ENCODE assay signal across 11 cellular contexts in the genomic region with DNA sequence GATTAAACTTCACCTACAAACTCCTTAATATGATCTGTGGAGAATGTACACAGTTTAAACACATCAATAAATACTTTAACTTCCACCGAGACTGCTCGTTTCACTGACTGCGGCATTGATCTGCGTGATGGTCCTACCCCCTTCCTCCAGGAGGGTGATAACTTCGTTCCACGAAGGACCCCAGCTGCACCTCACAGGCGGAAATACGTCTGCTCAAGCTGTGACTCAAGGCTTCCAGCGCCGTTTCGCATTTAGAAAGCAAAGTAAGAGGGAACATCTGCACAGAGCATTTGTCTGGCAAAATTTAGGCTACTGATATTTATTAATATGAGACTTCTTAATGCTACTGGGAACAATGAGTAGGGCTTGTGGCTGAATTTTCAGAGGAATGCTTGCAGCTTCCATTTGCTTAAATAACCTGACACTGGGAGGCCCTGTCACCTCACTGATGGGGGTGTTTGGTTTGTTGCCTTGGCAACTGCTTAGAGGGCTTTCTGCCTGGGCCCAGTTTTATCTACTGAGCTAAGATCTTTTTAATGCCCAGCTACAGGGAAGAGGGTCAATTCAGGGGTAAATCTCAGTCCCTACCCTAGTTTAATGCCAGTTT. TPM values are rescaled to one million over a fixed set of nuclear protein-coding genes. Genes with fewer than 3 reads are reported as not detected.
DNase-seq lines count a peak whose midpoint lies in the region; ATAC-seq and TF ChIP-seq lines count a peak whose summit lies in the region.
"Had no signal": no experiment of that assay in that cellular context is flagged by ENCODE, and none has a peak within 500 bp of the region (broad histone marks: within the 10 kb centered on the region; RNA-seq: fewer than 3 reads in every experiment).

No MANE protein-coding gene starts in this region.

- H4K8ac ChIP-seq in mesenchymal stem cell (ENCODE audit: low read length): no peak overlapping the region

- H3K4me1 ChIP-seq in mesenchymal stem cell (ENCODE audit: control insufficient read depth, insufficient read depth, low read depth, low read length) (peaks cover 6% of the 10 kb centered on the region), transverse colon (peaks cover 18 to 63% (median 43%) of the 10 kb centered on the region in 4 donors)

- H3K36me3 Mint-ChIP-seq in central memory CD8-positive, alpha-beta T cell (ENCODE audit: insufficient read depth): peaks cover 8% of the 10 kb centered on the region
- H3K36me3 Mint-ChIP-seq in activated CD4-positive, alpha-beta memory T cell treated with anti-CD3 and anti-CD28 coated beads for 36 hours: peaks cover 2% of the 10 kb centered on the region

- no peak overlapping the region for H3K4ac ChIP-seq in mesenchymal stem cell (ENCODE audit: low read depth in 1 of 2, low read length in 2 of 2)

- CTCF ChIA-PET in activated CD4-positive, alpha-beta memory T cell treated with anti-CD3 and anti-CD28 coated beads for 36 hours (lab: Charles Lee): interaction anchor here (2.0 to 2.6 kb wide), 2 partner anchors 13 kb away, joined by 6 to 8 read pairs; no protein-coding TSS in a partner anchor

- H3K27me3 Mint-ChIP-seq in central memory CD8-positive, alpha-beta T cell: no peaks in the 10 kb centered on the region
- H3K27me3 Mint-ChIP-seq in activated CD4-positive, alpha-beta memory T cell treated with anti-CD3 and anti-CD28 coated beads for 36 hours: no peaks in the 10 kb centered on the region
- H3K27me3 Mint-ChIP-seq: naive thymus-derived CD4-positive, alpha-beta T cell had no signal

- H2BK5ac ChIP-seq in mesenchymal stem cell (ENCODE audit: low read depth, low read length, poor library complexity, severe bottlenecking): no peak overlapping the region

- H3K4me3 Mint-ChIP-seq in central memory CD8-positive, alpha-beta T cell: no peak overlapping the region
- no peak overlapping the region for H3K4me3 Mint-ChIP-seq in activated CD4-positive, alpha-beta memory T cell treated with anti-CD3 and anti-CD28 coated beads for 36 hours

- no peak overlapping the region for H2BK12ac ChIP-seq in mesenchymal stem cell (ENCODE audit: low read length in 2 of 2)

- no peak overlapping the region for H2BK120ac ChIP-seq in mesenchymal stem cell (ENCODE audit: low read depth, low read length)

- no peak overlapping the region for H3K18ac ChIP-seq in mesenchymal stem cell (ENCODE audit: low read depth in 1 of 2, low read length in 2 of 2)

- no peak overlapping the region for H4K91ac ChIP-seq in mesenchymal stem cell (ENCODE audit: low read length)

- peaks cover 7% of the 10 kb centered on the region for H3K4me1 Mint-ChIP-seq in central memory CD8-positive, alpha-beta T cell
- peaks cover 9% of the 10 kb centered on the region for H3K4me1 Mint-ChIP-seq in activated CD4-positive, alpha-beta memory T cell treated with anti-CD3 and anti-CD28 coated beads for 36 hours (ENCODE audit: low read depth)

- H3K14ac ChIP-seq in mesenchymal stem cell (ENCODE audit: low read length in 2 of 2): no peak overlapping the region

- H3K4me3 ChIP-seq in mesenchymal stem cell (ENCODE audit: insufficient read depth in 1 of 2, low read depth in 1 of 2, low read length in 2 of 2) (no peak overlapping the region), transverse colon (no peak overlapping the region), lower leg skin (ENCODE audit: low read depth, poor library complexity, severe bottlenecking) (no peak overlapping the region)

- TF ChIP-seq POLR2A in transverse colon (IDR thresholded peaks at IDR 0.05) (no peak), lower leg skin (IDR thresholded peaks at IDR 0.05) (no peak)

- H2BK15ac ChIP-seq in mesenchymal stem cell (ENCODE audit: low read depth, poor library complexity, severe bottlenecking): no peak overlapping the region

- H3K23ac ChIP-seq in mesenchymal stem cell (ENCODE audit: low read length in 2 of 2): no peak overlapping the region

- H3K9ac ChIP-seq in mesenchymal stem cell (ENCODE audit: low read length): no peak overlapping the region

- no peak overlapping the region for H2AFZ ChIP-seq in mesenchymal stem cell (ENCODE audit: low read depth, low read length)

- ATAC-seq in central memory CD8-positive, alpha-beta T cell (replicated peaks; ENCODE audit: extremely low read depth, poor library complexity, severe bottlenecking): no peak
- ATAC-seq in HG02642 (IDR thresholded peaks at IDR 0.05; ENCODE audit: poor library complexity, unreplicated experiment): no peak
- ATAC-seq: naive thymus-derived CD4-positive, alpha-beta T cell had no signal

- no peak overlapping the region for H2AK5ac ChIP-seq in mesenchymal stem cell (ENCODE audit: low read length, severe bottlenecking)

- TF ChIP-seq CTCF in transverse colon (IDR thresholded peaks at IDR 0.05) (peak in 1 of 5 experiments; percentile 12), lower leg skin (IDR thresholded peaks at IDR 0.05) (no peak)

- H3K27ac ChIP-seq in mesenchymal stem cell (ENCODE audit: low read length, poor library complexity, severe bottlenecking): no peak overlapping the region
- H3K27ac ChIP-seq in transverse colon: peak overlapping the region; percentile 86 to 91 (median 88)

- 81% methylated on average over 11 of the region's 11 CpGs for WGBS in mesenchymal stem cell
- WGBS in transverse colon (ENCODE audit: low coverage in 1 of 2), 2 donors: 65 to 68% methylated on average over 11 of the region's 11 CpGs
- 92% methylated on average over 11 of the region's 11 CpGs for WGBS in lower leg skin, 2 donors

- H3K36me3 ChIP-seq in mesenchymal stem cell (ENCODE audit: control insufficient read depth in 1 of 2, insufficient read depth in 2 of 2, low read depth in 1 of 2, low read length in 2 of 2): peaks cover 54 to 76% of the 10 kb centered on the region in 2 experiments
- H3K36me3 ChIP-seq in transverse colon: peaks cover 0 to 10% (median 4%) of the 10 kb centered on the region in 4 donors

- H3K27me3 ChIP-seq in mesenchymal stem cell (ENCODE audit: control insufficient read depth in 1 of 2, insufficient read depth in 1 of 2, low read length in 2 of 2): no peaks in the 10 kb centered on the region
- no peaks in the 10 kb centered on the region for H3K27me3 ChIP-seq in transverse colon

- H3K9me3 ChIP-seq in mesenchymal stem cell (ENCODE audit: control insufficient read depth, low read length) (no peaks in the 10 kb centered on the region), transverse colon (no peaks in the 10 kb centered on the region)

- H3K27ac Mint-ChIP-seq in central memory CD8-positive, alpha-beta T cell (ENCODE audit: low read depth): peak overlapping the region; percentile 2
- no peak overlapping the region for H3K27ac Mint-ChIP-seq in activated CD4-positive, alpha-beta memory T cell treated with anti-CD3 and anti-CD28 coated beads for 36 hours

- intact Hi-C loops in transverse colon (cut with DNase I; ENCODE audit: low total_unique reads) (no loop called here), lower leg skin (cut with DNase I; ENCODE audit: low total_unique reads) (no loop called here)
- intact Hi-C loops in activated CD4-positive, alpha-beta memory T cell treated with anti-CD3 and anti-CD28 coated beads for 36 hours (cut with micrococcal nuclease): no loop called here

- H3K79me1 ChIP-seq in mesenchymal stem cell (replicated peaks; ENCODE audit: low read length, poor library complexity, severe bottlenecking): peaks cover 4% of the 10 kb centered on the region

- peak; percentile 13 for DNase-seq in NCI-H82 (lab: John Stamatoyannopoulos, UW)
- no peak for DNase-seq in NCI-H82 treated with DMSO at 0.1 percent for 48 hours (lab: John Stamatoyannopoulos, UW; ENCODE audit: unreplicated experiment)
- no peak for DNase-seq in central memory CD8-positive, alpha-beta T cell (ENCODE audit: low spot score in 2 of 2)
- peak; percentile 34 for DNase-seq in mesenchymal stem cell
- DNase-seq in transverse colon: no peak
- no peak for DNase-seq in activated CD4-positive, alpha-beta memory T cell treated with anti-CD3 and anti-CD28 coated beads for 36 hours
- no peak for DNase-seq in lower leg skin (ENCODE audit: low spot score in 2 of 2)
- DNase-seq: activated gamma-delta T cell treated with Interleukin-2 at 50 U/mL for 16 hours; naive thymus-derived CD4-positive, alpha-beta T cell; stimulated activated CD4-positive, alpha-beta T cell treated with anti-CD3 and anti-CD28 coated beads, Interleukin-1b, Interleukin-23, amount 100 ng/mL, for 48 hours had no signal

- in situ Hi-C loops in transverse colon (cut with MboI; ENCODE audit: low pct_ligation_motif_present in 1 of 4, low pct_unique_long_range_greater_than_20kb in 1 of 4, low sequenced_read_pairs in 3 of 4): no loop called here

- H3K9me3 Mint-ChIP-seq in central memory CD8-positive, alpha-beta T cell: no peaks in the 10 kb centered on the region
- no peaks in the 10 kb centered on the region for H3K9me3 Mint-ChIP-seq in activated CD4-positive, alpha-beta memory T cell treated with anti-CD3 and anti-CD28 coated beads for 36 hours
- H3K9me3 Mint-ChIP-seq: naive thymus-derived CD4-positive, alpha-beta T cell had no signal

- no peak overlapping the region for H3K4me2 ChIP-seq in mesenchymal stem cell (ENCODE audit: low read length, poor library complexity, severe bottlenecking)

- no peak for TF ChIP-seq EP300 in transverse colon (IDR thresholded peaks at IDR 0.05; ENCODE audit: low read depth)

- POLR2A ChIA-PET in activated CD4-positive, alpha-beta memory T cell treated with anti-CD3 and anti-CD28 coated beads for 36 hours (lab: Charles Lee): no interaction called here

RNA-seq across cellular contexts. Expression of a gene that starts 14.8 kb away (rescaled TPM):
- polyA plus RNA-seq in mesenchymal stem cell (2013, experiment 1 of 2): not detected
- polyA plus RNA-seq in mesenchymal stem cell (2013, experiment 2 of 2): not detected
- total RNA-seq in transverse colon: 100 to 1,000 TPM; 335 to 641 (median 446) TPM
- not detected for total RNA-seq in activated CD4-positive, alpha-beta memory T cell treated with anti-CD3 and anti-CD28 coated beads for 36 hours
- total RNA-seq in lower leg skin: 100 to 1,000 TPM in 1 of 4 donors, 10 to 100 TPM in 3; 75.4 to 107 (median 87.1) TPM

Comparison
In these comparisons a context has a peak if more than half of its experiments do, and no peak if none do; other contexts are left out.
1. DNase-seq: peak in NCI-H82 (single experiment) and mesenchymal stem cell (single experiment); none in NCI-H82 treated with DMSO at 0.1 percent for 48 hours (single experiment), central memory CD8-positive, alpha-beta T cell (0 of 2), transverse colon (single experiment), activated CD4-positive, alpha-beta memory T cell treated with anti-CD3 and anti-CD28 coated beads for 36 hours (single experiment) and lower leg skin (0 of 2).
2. RNA of a gene that starts 14.8 kb away (total RNA-seq): 335 to 641 TPM in transverse colon and 75.4 to 107 TPM in lower leg skin; not detected in activated CD4-positive, alpha-beta memory T cell treated with anti-CD3 and anti-CD28 coated beads for 36 hours; every median in the first group is over 10 times any median in the second.